ENCODE assay signal across 6 cellular contexts in genomic region chr6:156387472-156387871, GRCh38.
"Had no signal": no experiment of that assay in that cellular context is flagged by ENCODE, and none has a peak within 500 bp of the region (broad histone marks: within the 10 kb centered on the region; RNA-seq: fewer than 3 reads in every experiment).

No MANE protein-coding gene starts in this region.

- DNase-seq: GM23248, GOT3, H7, KG1 had no signal

- H3K27ac ChIP-seq: GM23248 had no signal

- H3K4me1 ChIP-seq: HAP-1 had no signal

- H3K4me3 ChIP-seq: GM23248, HAP-1 had no signal

- H3K36me3 ChIP-seq: HAP-1 had no signal

- H3K9me3 ChIP-seq: HAP-1 had no signal

- ATAC-seq: HCT116 had no signal
